ENCODE assay signal across 11 cellular contexts in the genomic region with DNA sequence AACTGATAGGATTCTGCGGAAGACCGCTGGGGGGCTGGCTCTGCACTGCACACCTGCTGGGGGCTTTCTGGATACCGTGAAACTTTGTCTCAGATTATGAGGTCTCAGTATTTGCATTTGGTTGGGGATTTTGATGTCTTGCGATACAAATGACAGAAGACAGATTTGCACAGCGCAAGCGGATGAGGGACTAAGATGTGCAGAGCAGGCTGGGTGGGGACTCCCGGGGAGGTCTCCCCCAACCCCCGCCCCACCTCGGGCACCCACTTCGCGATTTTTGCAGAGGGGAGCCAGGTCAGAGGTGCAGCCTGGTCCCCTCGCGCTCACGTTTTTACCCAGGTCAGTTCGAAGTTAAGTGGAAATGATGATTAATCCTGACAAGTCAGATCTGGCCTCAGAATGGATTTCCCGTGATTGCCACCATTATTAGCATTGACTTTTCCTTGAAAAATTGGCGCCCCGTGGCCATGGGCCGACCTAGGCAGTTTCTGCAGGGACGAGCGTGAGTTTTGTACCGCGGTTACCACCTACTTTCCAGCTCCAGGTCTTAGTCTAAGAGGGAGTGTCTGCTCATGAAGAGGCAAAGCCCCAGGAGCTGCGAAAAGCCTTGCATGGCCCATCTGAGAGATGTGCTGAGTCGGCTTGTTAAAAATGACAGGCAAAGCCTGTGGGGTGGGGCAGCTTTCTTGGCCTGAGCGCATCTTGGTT. TPM values are rescaled to one million over a fixed set of nuclear protein-coding genes. Genes with fewer than 3 reads are reported as not detected.
DNase-seq lines count a peak whose midpoint lies in the region; ATAC-seq and TF ChIP-seq lines count a peak whose summit lies in the region.
"Had no signal": no experiment of that assay in that cellular context is flagged by ENCODE, and none has a peak within 500 bp of the region (broad histone marks: within the 10 kb centered on the region; RNA-seq: fewer than 3 reads in every experiment).

No MANE protein-coding gene starts in this region.

- no peaks in the 10 kb centered on the region for H3K79me2 ChIP-seq in smooth muscle cell (ENCODE audit: low read depth)

- H3K36me3 Mint-ChIP-seq in activated CD4-positive, alpha-beta T cell treated with anti-CD3 and anti-CD28 coated beads, Interleukin-2, amount 10 ng/mL, durations not matched to agents 7 days and 5 days (ENCODE audit: low read depth), result no peaks in the 10 kb centered on the region

- intact Hi-C loops in ascending aorta (cut with DNase I), result loop anchor here (10.0 kb wide), 1 partner anchor 301 kb away; no protein-coding TSS in a partner anchor

- H3K4me3 ChIP-seq in esophagus (ENCODE audit: low read depth in 1 of 2, low read length in 2 of 2) (peak overlapping the region; percentile 60 to 66), smooth muscle cell (peak overlapping the region; percentile 64), ascending aorta (peak overlapping the region in 1 of 2 donors; percentile 59)

- peak overlapping the region; percentile 92 for H3K27ac ChIP-seq in RWPE1
- peak overlapping the region; percentile 81 to 87 for H3K27ac ChIP-seq in esophagus (ENCODE audit: low read depth in 2 of 2, low read length in 1 of 2)
- H3K27ac ChIP-seq in smooth muscle cell (ENCODE audit: low read depth), result no peak overlapping the region
- H3K27ac ChIP-seq in ascending aorta, result no peak overlapping the region
- H3K27ac ChIP-seq: pancreas had no signal

- H3K36me3 ChIP-seq in esophagus (ENCODE audit: control insufficient read depth in 2 of 2, insufficient read depth in 2 of 2, low read length in 1 of 2) (peaks cover 0 to 6% of the 10 kb centered on the region in 2 donors), smooth muscle cell (ENCODE audit: low read depth) (no peaks in the 10 kb centered on the region), ascending aorta (no peaks in the 10 kb centered on the region)
- H3K36me3 ChIP-seq: pancreas had no signal

- H3K9me3 Mint-ChIP-seq in activated CD4-positive, alpha-beta T cell treated with anti-CD3 and anti-CD28 coated beads, Interleukin-2, amount 10 ng/mL, durations not matched to agents 7 days and 5 days, result no peaks in the 10 kb centered on the region

- H3K27me3 Mint-ChIP-seq in activated CD4-positive, alpha-beta T cell treated with anti-CD3 and anti-CD28 coated beads, Interleukin-2, amount 10 ng/mL, durations not matched to agents 7 days and 5 days, result peaks cover 60% of the 10 kb centered on the region

- peak overlapping the region; percentile 79 for H2AFZ ChIP-seq in smooth muscle cell (ENCODE audit: low read depth)

- WGBS in esophagus, 2 donors, result 6 to 7% methylated on average over 26 of the region's 26 CpGs
- WGBS in smooth muscle cell (ENCODE audit: low lambda C conversion rate), result 25% methylated on average over 26 of the region's 26 CpGs

- DNase-seq in activated CD4-positive, alpha-beta T cell treated with anti-CD3 and anti-CD28 coated beads, Interleukin-2, amount 10 ng/mL, durations not matched to agents 7 days and 5 days, result no peak
- no peak for DNase-seq in activated CD4-positive, alpha-beta T cell treated with anti-CD3 and anti-CD28 coated beads for 4 hours
- DNase-seq in RWPE1 (ENCODE audit: low spot score) (no peak), smooth muscle cell (lab: John Stamatoyannopoulos, UW; ENCODE audit: unreplicated experiment) (no peak), ascending aorta (ENCODE audit: low spot score in 2 of 2) (no peak)

- no peak for TF ChIP-seq CTCF in RWPE1 (conservative IDR thresholded peaks at IDR 0.05; ENCODE audit: low read depth)
- TF ChIP-seq CTCF in smooth muscle cell (IDR thresholded peaks at IDR 0.05; ENCODE audit: borderline replicate concordance, insufficient read depth, poor library complexity, severe bottlenecking), result no peak
- no peak for TF ChIP-seq CTCF in ascending aorta (IDR thresholded peaks at IDR 0.05)

- peaks cover 6% of the 10 kb centered on the region for H3F3A ChIP-seq in smooth muscle cell (ENCODE audit: low read depth)

- H3K9me3 ChIP-seq in esophagus (ENCODE audit: control insufficient read depth in 2 of 2, insufficient read depth in 1 of 2, low read depth in 1 of 2, low read length in 1 of 2) (no peaks in the 10 kb centered on the region), smooth muscle cell (replicated peaks; ENCODE audit: low read depth) (no peaks in the 10 kb centered on the region), ascending aorta (no peaks in the 10 kb centered on the region)
- H3K9me3 ChIP-seq: pancreas had no signal

- peaks cover 0 to 2% of the 10 kb centered on the region in 2 donors for H3K27me3 ChIP-seq in esophagus (ENCODE audit: control insufficient read depth in 1 of 2, insufficient read depth in 2 of 2, low read length in 2 of 2)
- peaks cover 42% of the 10 kb centered on the region for H3K27me3 ChIP-seq in smooth muscle cell (ENCODE audit: low read depth)
- peaks cover 25% of the 10 kb centered on the region for H3K27me3 ChIP-seq in ascending aorta

- CTCF ChIA-PET in activated CD4-positive, alpha-beta T cell treated with anti-CD3 and anti-CD28 coated beads, Interleukin-2, amount 10 ng/mL, durations not matched to agents 7 days and 5 days (lab: Charles Lee), result interaction anchor here (1.3 to 1.7 kb wide), 2 partner anchors 30 to 298 kb away, joined by 3 to 4 read pairs; no protein-coding TSS in a partner anchor
- CTCF ChIA-PET in RWPE1 (lab: Yijun Ruan, JAX), result no interaction called here

- H3K9ac ChIP-seq in smooth muscle cell (ENCODE audit: low read depth), result no peak overlapping the region

- H3K27ac Mint-ChIP-seq in activated CD4-positive, alpha-beta T cell treated with anti-CD3 and anti-CD28 coated beads, Interleukin-2, amount 10 ng/mL, durations not matched to agents 7 days and 5 days, result no peak overlapping the region

- peak overlapping the region; percentile 66 for H3K4me3 Mint-ChIP-seq in activated CD4-positive, alpha-beta T cell treated with anti-CD3 and anti-CD28 coated beads, Interleukin-2, amount 10 ng/mL, durations not matched to agents 7 days and 5 days

- H3K4me2 ChIP-seq in smooth muscle cell, result peak overlapping the region; percentile 98

- H4K20me1 ChIP-seq in smooth muscle cell (ENCODE audit: low read depth), result no peaks in the 10 kb centered on the region

- no peak for ATAC-seq in GM19463 (IDR thresholded peaks at IDR 0.05; ENCODE audit: unreplicated experiment)
- no peak for ATAC-seq in HG02840 (IDR thresholded peaks at IDR 0.05; ENCODE audit: low FRiP score, unreplicated experiment)

- POLR2A ChIA-PET in activated CD4-positive, alpha-beta T cell treated with anti-CD3 and anti-CD28 coated beads, Interleukin-2, amount 10 ng/mL, durations not matched to agents 7 days and 5 days (lab: Charles Lee), result no interaction called here
- POLR2A ChIA-PET in RWPE1 (lab: Yijun Ruan, JAX; ENCODE audit: low non-redundant PET), result no interaction called here

- H3K4me1 ChIP-seq in esophagus (ENCODE audit: control insufficient read depth in 2 of 2, insufficient read depth in 2 of 2, low read length in 1 of 2), result peaks cover 0 to 2% of the 10 kb centered on the region in 2 donors
- H3K4me1 ChIP-seq in smooth muscle cell (ENCODE audit: low read depth), result peaks cover 27% of the 10 kb centered on the region
- H3K4me1 ChIP-seq in ascending aorta, result peaks cover 7 to 18% of the 10 kb centered on the region in 2 donors

- H3K4me1 Mint-ChIP-seq in activated CD4-positive, alpha-beta T cell treated with anti-CD3 and anti-CD28 coated beads, Interleukin-2, amount 10 ng/mL, durations not matched to agents 7 days and 5 days, result peaks cover 27% of the 10 kb centered on the region

RNA-seq across cellular contexts. Expression of a gene that starts 1.3 kb away (rescaled TPM):
- total RNA-seq in activated CD4-positive, alpha-beta T cell treated with anti-CD3 and anti-CD28 coated beads, Interleukin-2, amount 10 ng/mL, durations not matched to agents 7 days and 5 days, result 1 to 10 TPM; 5.4 to 5.6 TPM
- polyA plus RNA-seq in esophagus (100 to 1,000 TPM; 859 to 986 TPM), smooth muscle cell (42.9 and 83.7 TPM in 2 replicates)
- total RNA-seq in smooth muscle cell (101 and 115 TPM in 2 replicates), ascending aorta (0.21 TPM)
- total RNA-seq: subcutaneous adipose tissue had no signal
- polyA plus RNA-seq: BJ had no signal

RNA-seq across cellular contexts. Expression of a gene that starts 33.2 kb away (rescaled TPM):
- under 1 TPM; 0.05 to 0.10 TPM for total RNA-seq in activated CD4-positive, alpha-beta T cell treated with anti-CD3 and anti-CD28 coated beads, Interleukin-2, amount 10 ng/mL, durations not matched to agents 7 days and 5 days
- polyA plus RNA-seq in esophagus, result under 1 TPM; 0.22 to 0.75 TPM
- total RNA-seq in smooth muscle cell, result 1.5 and 4.5 TPM in 2 replicates
- polyA plus RNA-seq in smooth muscle cell, result 1.3 and 1.4 TPM in 2 replicates
- total RNA-seq in ascending aorta, result not detected
- total RNA-seq: subcutaneous adipose tissue had no signal

RNA-seq across cellular contexts. Expression of a gene that starts 38.0 kb away (rescaled TPM):
- total RNA-seq in activated CD4-positive, alpha-beta T cell treated with anti-CD3 and anti-CD28 coated beads, Interleukin-2, amount 10 ng/mL, durations not matched to agents 7 days and 5 days, result 1 to 10 TPM; 4.7 to 6.1 TPM
- polyA plus RNA-seq in esophagus (100 to 1,000 TPM; 230 to 294 TPM), smooth muscle cell (8.4 and 14.7 TPM in 2 replicates)
- total RNA-seq in smooth muscle cell (35.3 and 55.6 TPM in 2 replicates), ascending aorta (not detected)
- total RNA-seq: pancreas, subcutaneous adipose tissue had no signal
- polyA plus RNA-seq: BJ had no signal

Comparison
In these comparisons a context has a peak if more than half of its experiments do, and no peak if none do; other contexts are left out.
1. H3K27ac ChIP-seq: peak in RWPE1 (single experiment) and esophagus (2 of 2); none in smooth muscle cell (single experiment) and ascending aorta (0 of 2).
2. RNA of a gene that starts 1.3 kb away (total RNA-seq): 101 to 115 TPM in smooth muscle cell; 5.4 to 5.6 TPM in activated CD4-positive, alpha-beta T cell treated with anti-CD3 and anti-CD28 coated beads, Interleukin-2, amount 10 ng/mL, durations not matched to agents 7 days and 5 days and 0.21 TPM in ascending aorta (single experiment); every median in the first group is over 10 times any median in the second.